8 cellular contexts compared by ENCODE assay signal in genomic region chr1:35808376-35809155, GRCh38. TPM values are rescaled to one million over a fixed set of nuclear protein-coding genes. Genes with fewer than 3 reads are reported as not detected.
A peak's percentile ranks its signal among the peaks of the same experiment; 100 is the strongest.
DNase-seq lines count a peak whose midpoint lies in the region; ATAC-seq, FAIRE-seq and TF ChIP-seq lines count a peak whose summit lies in the region.

No MANE protein-coding gene starts in this region.

- TF ChIP-seq RAD21 in HepG2 (CRISPR knock-in tag; IDR thresholded peaks at IDR 0.05) = no peak

- peak; percentile 54 for FAIRE-seq in HepG2 (lab: Jason Lieb, UNC)

- H3K79me2 ChIP-seq in HepG2 (ENCODE audit: insufficient read depth, low read length) = peaks cover 11% of the 10 kb centered on the region

- H3K4me2 ChIP-seq in HepG2 (ENCODE audit: low read depth, low read length) = peak overlapping the region; percentile 80

- POLR2A ChIA-PET in HepG2 (lab: Yijun Ruan, JAX) = no interaction called here

- H3K9me3 ChIP-seq in ES-I3 (ENCODE audit: control insufficient read depth, insufficient read depth, low read length) (no peaks in the 10 kb centered on the region), WERI-Rb-1 (ENCODE audit: severe bottlenecking) (no peaks in the 10 kb centered on the region), duodenal mucosa (ENCODE audit: control insufficient read depth in 1 of 2, low read length in 2 of 2) (no peaks in the 10 kb centered on the region), HepG2 (ENCODE audit: low read length) (no peaks in the 10 kb centered on the region)

- H4K20me1 ChIP-seq in HepG2 (ENCODE audit: insufficient read depth, low read length) = no peaks in the 10 kb centered on the region

- H3K4me3 ChIP-seq in WERI-Rb-1 (ENCODE audit: low read depth, low read length) = peak overlapping the region; percentile 93
- H3K4me3 ChIP-seq in duodenal mucosa (ENCODE audit: low read depth in 1 of 2, low read length in 2 of 2) = peak overlapping the region; percentile 80 to 84
- peak overlapping the region; percentile 90 to 96 (median 95) for H3K4me3 ChIP-seq in HepG2 (replicated peaks in 1 of 3; ENCODE audit: insufficient read depth in 1 of 3, low read depth in 2 of 3, low read length in 3 of 3)

- in situ Hi-C loops in HepG2 (cut with HindIII; ENCODE audit: extremely low pct_ligation_motif_present, low pct_unique_long_range_greater_than_20kb) = no loop called here

- TF ChIP-seq CTCF in WERI-Rb-1 (IDR thresholded peaks at IDR 0.05; ENCODE audit: low read depth, low read length) = no peak
- TF ChIP-seq CTCF in HepG2 (CRISPR knock-in tag; IDR thresholded peaks at IDR 0.05) = no peak

- H3K4me1 ChIP-seq in ES-I3 (ENCODE audit: insufficient read depth, low read length) (no peaks in the 10 kb centered on the region), duodenal mucosa (ENCODE audit: control insufficient read depth in 1 of 2, insufficient read depth in 2 of 2, low read length in 2 of 2) (peaks cover 19 to 24% of the 10 kb centered on the region in 2 donors), HepG2 (ENCODE audit: insufficient read depth, low read length) (peaks cover 23% of the 10 kb centered on the region)

- no peak for TF ChIP-seq EP300 in HepG2 (IDR thresholded peaks at IDR 0.05; ENCODE audit: low read depth in 2 of 2, low read length in 2 of 2)
- TF ChIP-seq EP300 in HepG2 (CRISPR knock-in tag; IDR thresholded peaks at IDR 0.05; ENCODE audit: borderline replicate concordance) = no peak

- peak; percentile 34 for DNase-seq in HK-2 (ENCODE audit: unreplicated experiment)
- peak; percentile 14 for DNase-seq in WERI-Rb-1
- DNase-seq in HepG2 (ENCODE audit: low spot score) = peak; percentile 17
- DNase-seq in stimulated activated CD8-positive, alpha-beta memory T cell treated with anti-CD3 and anti-CD28 coated beads, Interleukin-4, amount 100 ng/mL, for 48 hours = peak; percentile 39
- DNase-seq in NCI-H226 = no peak

- H3K9ac ChIP-seq in ES-I3 (ENCODE audit: low read depth, low read length) (peak overlapping the region; percentile 67), duodenal mucosa (ENCODE audit: low read depth in 1 of 2, low read length in 2 of 2) (peak overlapping the region; percentile 64 to 85), HepG2 (ENCODE audit: insufficient read depth, low read depth, low read length) (peak overlapping the region; percentile 85)

- 2% methylated on average over 9 of the region's 60 CpGs for WGBS in HepG2 (ENCODE audit: low lambda C conversion rate)

- H3K27ac ChIP-seq in WERI-Rb-1 = peak overlapping the region; percentile 88
- peak overlapping the region; percentile 64 for H3K27ac ChIP-seq in duodenal mucosa (ENCODE audit: low read depth, low read length)
- peak overlapping the region; percentile 66 for H3K27ac ChIP-seq in HepG2 (ENCODE audit: extremely low read length, insufficient read depth, low read length)

- H3K36me3 ChIP-seq in ES-I3 (ENCODE audit: insufficient read depth, low read length) (no peaks in the 10 kb centered on the region), WERI-Rb-1 (peaks cover 4% of the 10 kb centered on the region), duodenal mucosa (ENCODE audit: control insufficient read depth in 1 of 2, insufficient read depth in 2 of 2, low read length in 2 of 2) (no peaks in the 10 kb centered on the region), HepG2 (replicated peaks in 1 of 2; ENCODE audit: control insufficient read depth in 1 of 2, insufficient read depth in 2 of 2, low read length in 2 of 2) (no peaks in the 10 kb centered on the region)

- no peak for TF ChIP-seq POLR2A in HepG2 (IDR thresholded peaks at IDR 0.05; ENCODE audit: insufficient read depth in 1 of 2, low read depth in 2 of 2, low read length in 2 of 2)

- no TSS peak for BruUV-seq in HepG2 (replicated peaks; lab: Mats Ljungman, UMichigan)

- ATAC-seq in HepG2 (peak; percentile 69), HG03469 (IDR thresholded peaks at IDR 0.05; ENCODE audit: unreplicated experiment) (no peak)

- CTCF ChIA-PET in HepG2 (lab: Yijun Ruan, JAX; ENCODE audit: low intra/inter-chr PET ratio, low total read pairs) = no interaction called here

- intact Hi-C loops in HepG2 (cut with micrococcal nuclease; ENCODE audit: unreplicated experiment) = no loop called here

- H2AFZ ChIP-seq in HepG2 (ENCODE audit: low read length) = no peak overlapping the region

- H3K27me3 ChIP-seq in WERI-Rb-1 (ENCODE audit: insufficient read depth, low read depth, severe bottlenecking) (no peaks in the 10 kb centered on the region), duodenal mucosa (ENCODE audit: control insufficient read depth in 1 of 2, insufficient read depth in 2 of 2, low read length in 2 of 2) (no peaks in the 10 kb centered on the region), HepG2 (ENCODE audit: control insufficient read depth in 1 of 2, insufficient read depth in 2 of 2, low read length in 2 of 2) (peaks cover 0 to 2% of the 10 kb centered on the region in 2 experiments; a peak in 1 of 5 replicates)

TF ChIP-seq in HepG2, 621 proteins besides CTCF, POLR2A, EP300 and RAD21 (continues in another document):
- TF ChIP-seq ZNF3 (CRISPR knock-in tag; IDR thresholded peaks at IDR 0.05) (no peak), ZNF589 (CRISPR knock-in tag; conservative IDR thresholded peaks at IDR 0.05) (no peak)

RNA-seq across cellular contexts. Expression of gene AGO4, which starts 0.8 kb away (rescaled TPM):
- 6.0 and 6.8 TPM in 2 replicates for total RNA-seq in HepG2 (2016; rRNA removed; fragmentation: Illumina TruSeq; extraction: Trizol)
- total RNA-seq in HepG2 (2016; cell fraction: cytosol; rRNA removed; fragmentation: Illumina TruSeq; extraction: Trizol; ENCODE audit: low read depth) = 3.0 and 4.0 TPM in 2 replicates
- 4.8 and 6.6 TPM in 2 replicates for total RNA-seq in HepG2 (2016; cell fraction: insoluble cytoplasmic fraction; rRNA removed; fragmentation: Illumina TruSeq; extraction: Trizol)
- 4.0 and 7.0 TPM in 2 replicates for total RNA-seq in HepG2 (2016; cell fraction: membrane; rRNA removed; fragmentation: Illumina TruSeq; extraction: Trizol)
- total RNA-seq in HepG2 (2016; cell fraction: nucleus; rRNA removed; fragmentation: Illumina TruSeq; extraction: Trizol) = 8.4 and 9.1 TPM in 2 replicates
- 13.8 and 14.6 TPM in 2 replicates for polyA plus RNA-seq in HepG2 (2011; rRNA removed)
- polyA plus RNA-seq in HepG2 (2011; cell fraction: cytosol; rRNA removed) = 8.4 and 8.5 TPM in 2 replicates
- polyA plus RNA-seq in HepG2 (2011; cell fraction: nucleus; rRNA removed) = 15.1 and 16.9 TPM in 2 replicates
- polyA plus RNA-seq in HepG2 (2012) = 8.8 and 9.8 TPM in 2 replicates
- 0.53 and 1.4 TPM in 2 replicates for polyA plus RNA-seq in HepG2 (2016; cell fraction: cytosol; fragmentation: Illumina TruSeq; extraction: Trizol; ENCODE audit: low read depth)
- 3.8 and 5.2 TPM in 2 replicates for polyA plus RNA-seq in HepG2 (2016; cell fraction: insoluble cytoplasmic fraction; fragmentation: Illumina TruSeq; extraction: Trizol; ENCODE audit: low read depth)
- 2.3 and 3.6 TPM in 2 replicates for polyA plus RNA-seq in HepG2 (2016; cell fraction: membrane; fragmentation: Illumina TruSeq; extraction: Trizol; ENCODE audit: low read depth)
- polyA plus RNA-seq in HepG2 (2016; cell fraction: nucleus; fragmentation: Illumina TruSeq; extraction: Trizol; ENCODE audit: insufficient read depth, low read depth) = 10.2 and 12.8 TPM in 2 replicates
- 17.3 and 43.6 TPM in 2 replicates for polyA minus RNA-seq in HepG2 (2011; rRNA and poly(A)+ RNA removed; ENCODE audit: low replicate concordance)
- 13.8 and 14.4 TPM in 2 replicates for polyA minus RNA-seq in HepG2 (2011; cell fraction: cytosol; rRNA and poly(A)+ RNA removed)
- polyA minus RNA-seq in HepG2 (2011; cell fraction: nucleus; rRNA and poly(A)+ RNA removed) = 25.6 and 31.6 TPM in 2 replicates

RNA-seq across cellular contexts. Expression of gene CLSPN, which starts 38.8 kb away (rescaled TPM):
- total RNA-seq in HepG2 (2016; rRNA removed; fragmentation: Illumina TruSeq; extraction: Trizol) = 32.5 and 51.7 TPM in 2 replicates
- total RNA-seq in HepG2 (2016; cell fraction: cytosol; rRNA removed; fragmentation: Illumina TruSeq; extraction: Trizol; ENCODE audit: low read depth) = 4.4 and 6.3 TPM in 2 replicates
- total RNA-seq in HepG2 (2016; cell fraction: insoluble cytoplasmic fraction; rRNA removed; fragmentation: Illumina TruSeq; extraction: Trizol) = 31.9 and 50.2 TPM in 2 replicates
- total RNA-seq in HepG2 (2016; cell fraction: membrane; rRNA removed; fragmentation: Illumina TruSeq; extraction: Trizol) = 6.2 and 8.0 TPM in 2 replicates
- 22.1 and 25.0 TPM in 2 replicates for total RNA-seq in HepG2 (2016; cell fraction: nucleus; rRNA removed; fragmentation: Illumina TruSeq; extraction: Trizol)
- polyA plus RNA-seq in HepG2 (2011; rRNA removed) = 2.2 and 2.5 TPM in 2 replicates
- polyA plus RNA-seq in HepG2 (2011; cell fraction: cytosol; rRNA removed) = 1.6 TPM in 2 replicates
- 1.7 and 2.2 TPM in 2 replicates for polyA plus RNA-seq in HepG2 (2011; cell fraction: nucleus; rRNA removed)
- 1.1 and 4.6 TPM in 2 replicates for polyA plus RNA-seq in HepG2 (2012)
- polyA plus RNA-seq in HepG2 (2016; cell fraction: cytosol; fragmentation: Illumina TruSeq; extraction: Trizol; ENCODE audit: low read depth) = 0.63 and 0.71 TPM in 2 replicates
- 20.7 and 21.0 TPM in 2 replicates for polyA plus RNA-seq in HepG2 (2016; cell fraction: insoluble cytoplasmic fraction; fragmentation: Illumina TruSeq; extraction: Trizol; ENCODE audit: low read depth)
- polyA plus RNA-seq in HepG2 (2016; cell fraction: membrane; fragmentation: Illumina TruSeq; extraction: Trizol; ENCODE audit: low read depth) = 0.34 and 0.68 TPM in 2 replicates
- polyA plus RNA-seq in HepG2 (2016; cell fraction: nucleus; fragmentation: Illumina TruSeq; extraction: Trizol; ENCODE audit: insufficient read depth, low read depth) = 21.6 and 24.4 TPM in 2 replicates
- polyA minus RNA-seq in HepG2 (2011; rRNA and poly(A)+ RNA removed; ENCODE audit: low replicate concordance) = 3.3 and 40.9 TPM in 2 replicates
- polyA minus RNA-seq in HepG2 (2011; cell fraction: cytosol; rRNA and poly(A)+ RNA removed) = 4.3 and 4.4 TPM in 2 replicates
- 3.9 and 4.6 TPM in 2 replicates for polyA minus RNA-seq in HepG2 (2011; cell fraction: nucleus; rRNA and poly(A)+ RNA removed)
